ENCODE assay signal across 22 cellular contexts in the genomic region with DNA sequence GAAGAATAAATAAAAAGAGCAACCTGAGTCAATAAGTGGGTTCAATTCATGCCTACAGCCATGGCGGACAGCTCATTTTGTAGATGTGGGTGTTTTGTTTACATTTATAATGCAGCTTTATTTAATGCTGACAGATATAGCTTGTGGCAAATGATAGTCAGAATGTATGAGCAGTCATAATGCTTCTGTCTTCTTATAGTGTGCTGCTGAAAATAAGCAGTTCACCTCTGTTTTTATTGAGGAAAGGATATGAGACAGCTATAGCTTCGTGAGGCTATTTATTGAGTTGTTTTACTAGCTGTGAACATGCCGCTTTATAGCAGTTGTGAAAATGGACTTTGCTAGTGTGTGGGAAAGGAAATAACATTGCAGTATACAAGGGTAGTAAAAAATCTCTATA.
A peak's percentile ranks its signal among the peaks of the same experiment; 100 is the strongest.
DNase-seq lines count a peak whose midpoint lies in the region; ATAC-seq and TF ChIP-seq lines count a peak whose summit lies in the region.
"Had no signal": no experiment of that assay in that cellular context is flagged by ENCODE, and none has a peak within 500 bp of the region (broad histone marks: within the 10 kb centered on the region; RNA-seq: fewer than 3 reads in every experiment).

No MANE protein-coding gene starts in this region.

- CTCF ChIA-PET in HEK293 (lab: Yijun Ruan, JAX): interaction anchor here (1.8 kb wide), 1 partner anchor 10 kb away, joined by 5 read pairs; no protein-coding TSS in a partner anchor

- H3K9me3 ChIP-seq in HEK293 (ENCODE audit: control insufficient read depth, insufficient read depth, low read depth, low read length): no peaks in the 10 kb centered on the region
- no peaks in the 10 kb centered on the region for H3K9me3 ChIP-seq in aorta (ENCODE audit: control insufficient read depth, low read length)
- H3K9me3 ChIP-seq: ascending aorta, esophagus muscularis mucosa had no signal

- H3K36me3 ChIP-seq in HEK293 (ENCODE audit: control insufficient read depth in 2 of 2, insufficient read depth in 1 of 2, low read length in 2 of 2) (no peaks in the 10 kb centered on the region), aorta (ENCODE audit: control insufficient read depth in 1 of 2, insufficient read depth in 2 of 2, low read length in 1 of 2) (no peaks in the 10 kb centered on the region)
- H3K36me3 ChIP-seq: ascending aorta, esophagus muscularis mucosa had no signal

- H3K4me1 ChIP-seq in HEK293 (ENCODE audit: control insufficient read depth, insufficient read depth, low read length): peaks cover 44% of the 10 kb centered on the region
- no peaks in the 10 kb centered on the region for H3K4me1 ChIP-seq in aorta (ENCODE audit: control insufficient read depth in 1 of 2, insufficient read depth in 2 of 2, low read length in 2 of 2)
- H3K4me1 ChIP-seq: ascending aorta had no signal

- H3K27me3 ChIP-seq in aorta (ENCODE audit: control insufficient read depth in 1 of 2, insufficient read depth in 2 of 2, low read length in 1 of 2): no peaks in the 10 kb centered on the region
- H3K27me3 ChIP-seq: ascending aorta, esophagus muscularis mucosa had no signal

- intact Hi-C loops in aorta (cut with DNase I): no loop called here

- 94 to 99% methylated on average over 3 of the region's 3 CpGs for WGBS in aorta, 2 donors

- no peak for ATAC-seq in aorta (ENCODE audit: low FRiP score)
- no peak for ATAC-seq in HG02610 (IDR thresholded peaks at IDR 0.05; ENCODE audit: unreplicated experiment)
- ATAC-seq: activated CD8-positive, alpha-beta T cell treated with anti-CD3 and anti-CD28 coated beads, Interleukin-2, amount 10 ng/mL, durations not matched to agents 7 days and 5 days; sciatic nerve had no signal

- H3K27ac ChIP-seq in HEK293 (ENCODE audit: extremely low read depth, low read depth, low read length) (peak overlapping the region; percentile 50; the same call in 1 of the 2 replicates), aorta (ENCODE audit: low read depth in 1 of 2, low read length in 2 of 2) (no peak overlapping the region)
- H3K27ac ChIP-seq: ascending aorta, esophagus muscularis mucosa had no signal

- DNase-seq in DMS153 treated with DMSO at 0.1 percent for 48 hours (lab: John Stamatoyannopoulos, UW; ENCODE audit: unreplicated experiment) (peak; percentile 72), NCI-H748 (lab: John Stamatoyannopoulos, UW; ENCODE audit: unreplicated experiment) (peak; percentile 63), epithelial cell of esophagus (ENCODE audit: low read depth) (peak; percentile 32), GM19238 (ENCODE audit: insufficient read length, low spot score) (no peak), aorta (no peak), activated gamma-delta T cell treated with Interleukin-2 at 50 U/mL for 16 hours (no peak)
- DNase-seq: activated CD8-positive, alpha-beta T cell treated with anti-CD3 and anti-CD28 coated beads, Interleukin-2, amount 10 ng/mL, durations not matched to agents 7 days and 5 days; activated naive CD8-positive, alpha-beta T cell treated with anti-CD3 and anti-CD28 coated beads for 36 hours; caudate nucleus; COR-L47; DND-41; endodermal cell; foreskin melanocyte; hippocampal formation; NCI-H1105; stimulated activated naive CD4-positive, alpha-beta T cell; T-helper 2 cell had no signal

- TF ChIP-seq CTCF in HEK293 (tag by site-specific recombination; IDR thresholded peaks at IDR 0.05) (no peak), epithelial cell of esophagus (IDR thresholded peaks at IDR 0.05; ENCODE audit: insufficient read depth, low read depth, low read length, missing control alignments) (no peak)

- H3K4me3 ChIP-seq in HEK293 (ENCODE audit: low read depth, low read length) (no peak overlapping the region), epithelial cell of esophagus (ENCODE audit: low read length) (no peak overlapping the region), aorta (ENCODE audit: low read length in 2 of 2) (no peak overlapping the region)
- H3K4me3 ChIP-seq: ascending aorta, esophagus muscularis mucosa had no signal

- POLR2A ChIA-PET in HEK293 (lab: Yijun Ruan, JAX): interaction anchor here (0.5 kb wide), 1 partner anchor 751 kb away, joined by 3 read pairs; the partner anchor contains the start of gene SCAI

TF ChIP-seq in HEK293, 187 proteins besides CTCF, POLR2A, EP300 and RAD21 (continues in another document):
- no peak for TF ChIP-seq ZNF530 (tag by site-specific recombination; IDR thresholded peaks at IDR 0.05; ENCODE audit: low read depth)
- no peak for TF ChIP-seq ZNF473 (tag by site-specific recombination; IDR thresholded peaks at IDR 0.05)
- TF ChIP-seq ZEB2 (tag by site-specific recombination; IDR thresholded peaks at IDR 0.05): peak; percentile 49; the same call in 1 of the 2 replicates
- TF ChIP-seq, protein P1, sequence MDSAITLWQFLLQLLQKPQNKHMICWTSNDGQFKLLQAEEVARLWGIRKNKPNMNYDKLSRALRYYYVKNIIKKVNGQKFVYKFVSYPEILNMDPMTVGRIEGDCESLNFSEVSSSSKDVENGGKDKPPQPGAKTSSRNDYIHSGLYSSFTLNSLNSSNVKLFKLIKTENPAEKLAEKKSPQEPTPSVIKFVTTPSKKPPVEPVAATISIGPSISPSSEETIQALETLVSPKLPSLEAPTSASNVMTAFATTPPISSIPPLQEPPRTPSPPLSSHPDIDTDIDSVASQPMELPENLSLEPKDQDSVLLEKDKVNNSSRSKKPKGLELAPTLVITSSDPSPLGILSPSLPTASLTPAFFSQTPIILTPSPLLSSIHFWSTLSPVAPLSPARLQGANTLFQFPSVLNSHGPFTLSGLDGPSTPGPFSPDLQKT (IDR thresholded peaks at IDR 0.05; ENCODE audit: borderline replicate concordance, low read depth, low read length): no peak
- TF ChIP-seq, protein P2, sequence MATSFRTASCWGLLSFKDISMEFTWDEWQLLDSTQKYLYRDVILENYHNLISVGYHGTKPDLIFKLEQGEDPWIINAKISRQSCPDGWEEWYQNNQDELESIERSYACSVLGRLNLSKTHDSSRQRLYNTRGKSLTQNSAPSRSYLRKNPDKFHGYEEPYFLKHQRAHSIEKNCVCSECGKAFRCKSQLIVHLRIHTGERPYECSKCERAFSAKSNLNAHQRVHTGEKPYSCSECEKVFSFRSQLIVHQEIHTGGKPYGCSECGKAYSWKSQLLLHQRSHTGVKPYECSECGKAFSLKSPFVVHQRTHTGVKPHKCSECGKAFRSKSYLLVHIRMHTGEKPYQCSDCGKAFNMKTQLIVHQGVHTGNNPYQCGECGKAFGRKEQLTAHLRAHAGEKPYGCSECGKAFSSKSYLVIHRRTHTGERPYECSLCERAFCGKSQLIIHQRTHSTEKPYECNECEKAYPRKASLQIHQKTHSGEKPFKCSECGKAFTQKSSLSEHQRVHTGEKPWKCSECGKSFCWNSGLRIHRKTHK (tag by site-specific recombination; IDR thresholded peaks at IDR 0.05): no peak
- TF ChIP-seq ZFHX2 (tag by site-specific recombination; conservative IDR thresholded peaks at IDR 0.05): peak; percentile 64
- no peak for TF ChIP-seq ZBTB49 (tag by site-specific recombination; IDR thresholded peaks at IDR 0.05; ENCODE audit: low read depth)
- TF ChIP-seq, protein P3, sequence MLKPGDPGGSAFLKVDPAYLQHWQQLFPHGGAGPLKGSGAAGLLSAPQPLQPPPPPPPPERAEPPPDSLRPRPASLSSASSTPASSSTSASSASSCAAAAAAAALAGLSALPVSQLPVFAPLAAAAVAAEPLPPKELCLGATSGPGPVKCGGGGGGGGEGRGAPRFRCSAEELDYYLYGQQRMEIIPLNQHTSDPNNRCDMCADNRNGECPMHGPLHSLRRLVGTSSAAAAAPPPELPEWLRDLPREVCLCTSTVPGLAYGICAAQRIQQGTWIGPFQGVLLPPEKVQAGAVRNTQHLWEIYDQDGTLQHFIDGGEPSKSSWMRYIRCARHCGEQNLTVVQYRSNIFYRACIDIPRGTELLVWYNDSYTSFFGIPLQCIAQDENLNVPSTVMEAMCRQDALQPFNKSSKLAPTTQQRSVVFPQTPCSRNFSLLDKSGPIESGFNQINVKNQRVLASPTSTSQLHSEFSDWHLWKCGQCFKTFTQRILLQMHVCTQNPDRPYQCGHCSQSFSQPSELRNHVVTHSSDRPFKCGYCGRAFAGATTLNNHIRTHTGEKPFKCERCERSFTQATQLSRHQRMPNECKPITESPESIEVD (tag by site-specific recombination; IDR thresholded peaks at IDR 0.05): peak; percentile 96
- peak; percentile 31 for TF ChIP-seq WT1 (tag by site-specific recombination; IDR thresholded peaks at IDR 0.05)
- TF ChIP-seq OSR2 (tag by site-specific recombination; IDR thresholded peaks at IDR 0.05): peak; percentile 96
- TF ChIP-seq ZNF10 (tag by site-specific recombination; IDR thresholded peaks at IDR 0.05): peak; percentile 50; the same call in 1 of the 2 replicates
- TF ChIP-seq ZNF580 (tag by site-specific recombination; IDR thresholded peaks at IDR 0.05): peak; percentile 73; the same call in 1 of the 2 replicates
- TF ChIP-seq ZNF654 (tag by site-specific recombination; IDR thresholded peaks at IDR 0.05; ENCODE audit: low read depth): no peak
- TF ChIP-seq ZBTB17 (tag by site-specific recombination; IDR thresholded peaks at IDR 0.05): peak; percentile 35; the same call in 1 of the 2 replicates
- TF ChIP-seq ZNF843 (tag by site-specific recombination; IDR thresholded peaks at IDR 0.05): peak; percentile 94
- TF ChIP-seq ZSCAN30 (tag by site-specific recombination; IDR thresholded peaks at IDR 0.05): peak; percentile 77
- TF ChIP-seq ZSCAN16 (tag by site-specific recombination; IDR thresholded peaks at IDR 0.05): peak; percentile 86

Comparison
In these comparisons a context has a peak if more than half of its experiments do, and no peak if none do; other contexts are left out.
1. DNase-seq: peak in DMS153 treated with DMSO at 0.1 percent for 48 hours (single experiment), NCI-H748 (single experiment) and epithelial cell of esophagus (single experiment); none in GM19238 (single experiment), aorta (0 of 2) and activated gamma-delta T cell treated with Interleukin-2 at 50 U/mL for 16 hours (single experiment).